Comparison of ENCODE assay signal across 1 cellular context in genomic region chr9:137218212-137218753, GRCh38.
TF ChIP-seq lines count a peak whose summit lies in the region.

No MANE protein-coding gene starts in this region.

TF ChIP-seq in H1, 55 proteins besides CTCF, POLR2A, EP300 and RAD21:
- TF ChIP-seq, protein P1, sequence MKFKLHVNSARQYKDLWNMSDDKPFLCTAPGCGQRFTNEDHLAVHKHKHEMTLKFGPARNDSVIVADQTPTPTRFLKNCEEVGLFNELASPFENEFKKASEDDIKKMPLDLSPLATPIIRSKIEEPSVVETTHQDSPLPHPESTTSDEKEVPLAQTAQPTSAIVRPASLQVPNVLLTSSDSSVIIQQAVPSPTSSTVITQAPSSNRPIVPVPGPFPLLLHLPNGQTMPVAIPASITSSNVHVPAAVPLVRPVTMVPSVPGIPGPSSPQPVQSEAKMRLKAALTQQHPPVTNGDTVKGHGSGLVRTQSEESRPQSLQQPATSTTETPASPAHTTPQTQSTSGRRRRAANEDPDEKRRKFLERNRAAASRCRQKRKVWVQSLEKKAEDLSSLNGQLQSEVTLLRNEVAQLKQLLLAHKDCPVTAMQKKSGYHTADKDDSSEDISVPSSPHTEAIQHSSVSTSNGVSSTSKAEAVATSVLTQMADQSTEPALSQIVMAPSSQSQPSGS (IDR thresholded peaks at IDR 0.05; ENCODE audit: low read length), result no peak
- TF ChIP-seq BRCA1 (IDR thresholded peaks at IDR 0.05; ENCODE audit: low read depth, low read length) (no peak), POLR2AphosphoS5 (IDR thresholded peaks at IDR 0.05; ENCODE audit: low read depth, low read length) (no peak), ZNF274 (IDR thresholded peaks at IDR 0.05; ENCODE audit: borderline replicate concordance, extremely low read depth, low read length) (no peak)
